ENCODE assay signal across 8 cellular contexts in genomic region chr17:59707182-59707970, GRCh38. TPM values are rescaled to one million over a fixed set of nuclear protein-coding genes. Genes with fewer than 3 reads are reported as not detected.
DNase-seq lines count a peak whose midpoint lies in the region; ATAC-seq lines count a peak whose summit lies in the region.

TSS of gene PTRH2 (minus strand) at chr17:59707430. CDS start at chr17:59697978, 9,452 bp downstream.
TSS of gene VMP1 (plus strand) at chr17:59707654. CDS start at chr17:59731447, 23,793 bp downstream.

- peak within 1 kb of the TSS; percentile 89 for H3K27ac ChIP-seq in mesendoderm (ENCODE audit: low read depth, low read length)

- H3K4me3 Mint-ChIP-seq in activated CD8-positive, alpha-beta memory T cell treated with anti-CD3 and anti-CD28 coated beads, Interleukin-2, amount 10 ng/mL, durations not matched to agents 7 days and 5 days: peak within 1 kb of the TSS; percentile 99

- no peaks in the 10 kb centered on the region for H3K27me3 Mint-ChIP-seq in activated CD8-positive, alpha-beta memory T cell treated with anti-CD3 and anti-CD28 coated beads, Interleukin-2, amount 10 ng/mL, durations not matched to agents 7 days and 5 days

- peak within 1 kb of the TSS; percentile 99 for H3K56ac ChIP-seq in mesendoderm (ENCODE audit: low read length)

- H4K8ac ChIP-seq in mesendoderm (ENCODE audit: low read depth, low read length): peak within 1 kb of the TSS; percentile 28

- H3K27me3 ChIP-seq in NT2/D1 (ENCODE audit: insufficient read depth, insufficient read length) (no peaks in the 10 kb centered on the region), endocrine pancreas (ENCODE audit: control insufficient read depth, insufficient read depth, low read length) (no peaks in the 10 kb centered on the region), mesendoderm (ENCODE audit: insufficient read depth, low read length, poor library complexity) (no peaks in the 10 kb centered on the region)

- H2BK15ac ChIP-seq in mesendoderm (replicated peaks; ENCODE audit: low read depth): no peak within 1 kb of the TSS

- peak within 1 kb of the TSS; percentile 98 for H3K4ac ChIP-seq in mesendoderm (ENCODE audit: low read depth, low read length)

- H3K9me3 Mint-ChIP-seq in activated CD8-positive, alpha-beta memory T cell treated with anti-CD3 and anti-CD28 coated beads, Interleukin-2, amount 10 ng/mL, durations not matched to agents 7 days and 5 days (ENCODE audit: low read depth): no peaks in the 10 kb centered on the region

- peaks cover 23% of the 10 kb centered on the region for H3K36me3 Mint-ChIP-seq in activated CD8-positive, alpha-beta memory T cell treated with anti-CD3 and anti-CD28 coated beads, Interleukin-2, amount 10 ng/mL, durations not matched to agents 7 days and 5 days

- H3K9me3 ChIP-seq in NT2/D1 (ENCODE audit: insufficient read depth, low read length): no peaks in the 10 kb centered on the region
- H3K9me3 ChIP-seq in endocrine pancreas (ENCODE audit: control insufficient read depth, low read length): no peaks in the 10 kb centered on the region

- H4K5ac ChIP-seq in mesendoderm (ENCODE audit: low read length): no peak within 1 kb of the TSS

- no CpG with 5 or more reads among the region's 45 CpGs for WGBS in mesendoderm (ENCODE audit: extremely low coverage, insufficient coverage, low lambda C conversion rate)

- CTCF ChIA-PET in activated CD8-positive, alpha-beta memory T cell treated with anti-CD3 and anti-CD28 coated beads, Interleukin-2, amount 10 ng/mL, durations not matched to agents 7 days and 5 days (lab: Charles Lee): interaction anchor here (0.9 to 1.8 kb wide), 9 partner anchors 13 to 330 kb away, joined by 3 to 7 read pairs (median 4); partner anchors contain the start of genes RPS6KB1 and TUBD1

- H3K4me1 Mint-ChIP-seq in activated CD8-positive, alpha-beta memory T cell treated with anti-CD3 and anti-CD28 coated beads, Interleukin-2, amount 10 ng/mL, durations not matched to agents 7 days and 5 days: peaks cover 52% of the 10 kb centered on the region

- H3K79me2 ChIP-seq in mesendoderm (ENCODE audit: control insufficient read depth, insufficient read depth, low read length): peaks cover 66% of the 10 kb centered on the region

- peak within 1 kb of the TSS; percentile 72 for H3K18ac ChIP-seq in mesendoderm (ENCODE audit: low read length)

- peaks cover 4% of the 10 kb centered on the region for H3K79me1 ChIP-seq in mesendoderm (ENCODE audit: low read length)

- H3K36me3 ChIP-seq in NT2/D1 (ENCODE audit: insufficient read depth, insufficient read length, low read length) (peaks cover 33% of the 10 kb centered on the region), endocrine pancreas (ENCODE audit: control insufficient read depth, insufficient read depth, low read length) (no peaks in the 10 kb centered on the region), mesendoderm (ENCODE audit: control insufficient read depth, insufficient read depth, low read length) (no peaks in the 10 kb centered on the region)

- peak; percentile 95 for ATAC-seq in GM21381 (IDR thresholded peaks at IDR 0.05; ENCODE audit: unreplicated experiment)
- peak; percentile 98 for ATAC-seq in activated CD8-positive, alpha-beta memory T cell treated with anti-CD3 and anti-CD28 coated beads, Interleukin-2, amount 10 ng/mL, durations not matched to agents 7 days and 5 days

- H2AK5ac ChIP-seq in mesendoderm (ENCODE audit: low read length): peak within 1 kb of the TSS; percentile 56

- peak within 1 kb of the TSS; percentile 90 for H2BK5ac ChIP-seq in mesendoderm (ENCODE audit: low read length)

- H3K4me3 ChIP-seq in NT2/D1 (ENCODE audit: insufficient read length, low read depth) (peak within 1 kb of the TSS; percentile 98), endocrine pancreas (ENCODE audit: control insufficient read depth, insufficient read depth, low read length) (peak within 1 kb of the TSS; percentile 93), mesendoderm (ENCODE audit: low read length) (peak within 1 kb of the TSS; percentile 99)

- H3K27ac Mint-ChIP-seq in activated CD8-positive, alpha-beta memory T cell treated with anti-CD3 and anti-CD28 coated beads, Interleukin-2, amount 10 ng/mL, durations not matched to agents 7 days and 5 days: peak within 1 kb of the TSS; percentile 97

- H3K4me2 ChIP-seq in mesendoderm (ENCODE audit: low read length): peak within 1 kb of the TSS; percentile 99

- DNase-seq in COR-L47 (lab: John Stamatoyannopoulos, UW) (peak; percentile 99), HUDEP-2 (lab: John Stamatoyannopoulos, UW; ENCODE audit: unreplicated experiment in 76 of 76) (peak in 75 of 76 experiments; percentile 53 to 99 (median 97)), NT2/D1 (ENCODE audit: low read depth, low spot score) (peak; percentile 98), mesendoderm (peak; percentile 100)
- peak; percentile 98 for DNase-seq in activated CD8-positive, alpha-beta memory T cell treated with anti-CD3 and anti-CD28 coated beads, Interleukin-2, amount 10 ng/mL, durations not matched to agents 7 days and 5 days
- peak; percentile 71 for DNase-seq in stimulated activated CD8-positive, alpha-beta memory T cell treated with anti-CD3 and anti-CD28 coated beads, Interleukin-15, amount 100 ng/mL, for 1 hour (ENCODE audit: low read depth)

- H3K23ac ChIP-seq in mesendoderm (ENCODE audit: low read length): peak within 1 kb of the TSS; percentile 83

- H3K4me1 ChIP-seq in NT2/D1 (ENCODE audit: insufficient read depth, insufficient read length) (no peaks in the 10 kb centered on the region), endocrine pancreas (ENCODE audit: control insufficient read depth, insufficient read depth, low read length) (peaks cover 23% of the 10 kb centered on the region), mesendoderm (ENCODE audit: control insufficient read depth, low read depth, low read length) (no peaks in the 10 kb centered on the region)

- peak within 1 kb of the TSS; percentile 96 for H3K9ac ChIP-seq in NT2/D1 (ENCODE audit: insufficient read length, low read depth)
- H3K9ac ChIP-seq in endocrine pancreas (ENCODE audit: control insufficient read depth, insufficient read depth, low read length): peak within 1 kb of the TSS; percentile 87
- H3K9ac ChIP-seq in mesendoderm (ENCODE audit: low read length): peak within 1 kb of the TSS; percentile 98

- no peak within 1 kb of the TSS for H2BK120ac ChIP-seq in mesendoderm (ENCODE audit: low read depth, low read length)

RNA-seq across cellular contexts. Expression of gene PTRH2, which starts in this region (rescaled TPM):
- 10 to 100 TPM; 28.2 to 37.8 TPM for total RNA-seq in activated CD8-positive, alpha-beta memory T cell treated with anti-CD3 and anti-CD28 coated beads, Interleukin-2, amount 10 ng/mL, durations not matched to agents 7 days and 5 days
- polyA plus RNA-seq in mesendoderm (2013, experiment 1 of 2): 47.3 TPM
- 46.9 TPM for polyA plus RNA-seq in mesendoderm (2013, experiment 2 of 2)

RNA-seq across cellular contexts. Expression of gene VMP1, which starts in this region (rescaled TPM):
- 100 to 1,000 TPM; 279 to 396 TPM for total RNA-seq in activated CD8-positive, alpha-beta memory T cell treated with anti-CD3 and anti-CD28 coated beads, Interleukin-2, amount 10 ng/mL, durations not matched to agents 7 days and 5 days
- polyA plus RNA-seq in mesendoderm (2013, experiment 1 of 2): 46.2 TPM
- 44.2 TPM for polyA plus RNA-seq in mesendoderm (2013, experiment 2 of 2)

Comparison
In these comparisons a context has a peak if more than half of its experiments do, and no peak if none do; other contexts are left out.
1. Peak in every context shown above with its lines: DNase-seq, ATAC-seq, H3K4me3 ChIP-seq and H3K27ac ChIP-seq.